ENCODE assay signal across 33 cellular contexts in genomic region chr6:119598883-119599282, GRCh38.
"Had no signal": no experiment of that assay in that cellular context is flagged by ENCODE, and none has a peak within 500 bp of the region (broad histone marks: within the 10 kb centered on the region; RNA-seq: fewer than 3 reads in every experiment).

No MANE protein-coding gene starts in this region.

- H3K36me3 ChIP-seq: adrenal gland, breast epithelium, cardiac muscle cell, colonic mucosa, esophagus squamous epithelium, gastroesophageal sphincter, heart right ventricle had no signal

- H3K4me3 Mint-ChIP-seq: activated CD4-positive, alpha-beta memory T cell treated with anti-CD3 and anti-CD28 coated beads for 36 hours; activated CD4-positive, alpha-beta T cell treated with anti-CD3 and anti-CD28 coated beads for 36 hours; activated CD4-positive, alpha-beta T cell treated with anti-CD3 and anti-CD28 coated beads, Interleukin-2, amount 10 ng/mL, durations not matched to agents 24 days and 14 days; activated CD8-positive, alpha-beta memory T cell treated with anti-CD3 and anti-CD28 coated beads, Interleukin-2, amount 10 ng/mL, durations not matched to agents 7 days and 5 days; activated CD8-positive, alpha-beta T cell treated with anti-CD3 and anti-CD28 coated beads, Interleukin-2, amount 10 ng/mL, durations not matched to agents 7 days and 5 days; activated naive CD4-positive, alpha-beta T cell treated with anti-CD3 and anti-CD28 coated beads for 36 hours; activated naive CD4-positive, alpha-beta T cell treated with anti-CD3 and anti-CD28 coated beads, Interleukin-2, amount 50 U/mL, for 24 hours; activated naive CD8-positive, alpha-beta T cell treated with anti-CD3 and anti-CD28 coated beads for 36 hours; activated naive CD8-positive, alpha-beta T cell treated with anti-CD3 and anti-CD28 coated beads, Interleukin-2, amount 50 U/mL, for 24 hours; activated T-helper 1 cell treated with anti-CD3 and anti-CD28 coated beads, Interleukin-12 subunit alpha, Interleukin-12 subunit beta, Interleukin-2, Interleukin-4 antibody, amounts not matched to agents 30 ng/mL and 10 ng/mL and 1 ng/mL, durations not matched to agents 14 hours and 24 hours and 36 hours; brain had no signal

- H3K4me1 ChIP-seq: adrenal gland, breast epithelium, colonic mucosa, esophagus squamous epithelium, gastroesophageal sphincter, heart right ventricle had no signal

- ATAC-seq: activated CD4-positive, alpha-beta T cell treated with anti-CD3 and anti-CD28 coated beads for 36 hours; activated CD8-positive, alpha-beta memory T cell treated with anti-CD3 and anti-CD28 coated beads, Interleukin-2, amount 10 ng/mL, durations not matched to agents 7 days and 5 days; activated CD8-positive, alpha-beta T cell treated with anti-CD3 and anti-CD28 coated beads, Interleukin-2, amount 10 ng/mL, durations not matched to agents 7 days and 5 days; activated naive CD8-positive, alpha-beta T cell treated with anti-CD3 and anti-CD28 coated beads, Interleukin-2, amount 50 U/mL, for 24 hours; gastroesophageal sphincter; heart right ventricle had no signal

- H3K4me3 ChIP-seq: adrenal gland, breast epithelium, cardiac muscle cell, colonic mucosa, esophagus squamous epithelium, gastroesophageal sphincter, heart right ventricle had no signal

- H3K27ac Mint-ChIP-seq: activated CD4-positive, alpha-beta memory T cell treated with anti-CD3 and anti-CD28 coated beads for 36 hours; activated CD4-positive, alpha-beta T cell treated with anti-CD3 and anti-CD28 coated beads for 36 hours; activated CD4-positive, alpha-beta T cell treated with anti-CD3 and anti-CD28 coated beads, Interleukin-2, amount 10 ng/mL, durations not matched to agents 24 days and 14 days; activated CD8-positive, alpha-beta memory T cell treated with anti-CD3 and anti-CD28 coated beads, Interleukin-2, amount 10 ng/mL, durations not matched to agents 7 days and 5 days; activated CD8-positive, alpha-beta T cell treated with anti-CD3 and anti-CD28 coated beads, Interleukin-2, amount 10 ng/mL, durations not matched to agents 7 days and 5 days; activated naive CD4-positive, alpha-beta T cell treated with anti-CD3 and anti-CD28 coated beads for 36 hours; activated naive CD4-positive, alpha-beta T cell treated with anti-CD3 and anti-CD28 coated beads, Interleukin-2, amount 50 U/mL, for 24 hours; activated naive CD8-positive, alpha-beta T cell treated with anti-CD3 and anti-CD28 coated beads for 36 hours; activated naive CD8-positive, alpha-beta T cell treated with anti-CD3 and anti-CD28 coated beads, Interleukin-2, amount 50 U/mL, for 24 hours; activated T-helper 1 cell treated with anti-CD3 and anti-CD28 coated beads, Interleukin-12 subunit alpha, Interleukin-12 subunit beta, Interleukin-2, Interleukin-4 antibody, amounts not matched to agents 30 ng/mL and 10 ng/mL and 1 ng/mL, durations not matched to agents 14 hours and 24 hours and 36 hours; activated T-helper 2 cell treated with anti-CD3 and anti-CD28 coated beads, Interferon-gamma antibody, Interleukin-2, Interleukin-4, amounts not matched to agents 10 μg/mL and 5 μg/mL and 100 μg/mL, durations not matched to agents 14 hours and 24 hours and 36 hours; brain had no signal

- H3K36me3 Mint-ChIP-seq: activated CD4-positive, alpha-beta memory T cell treated with anti-CD3 and anti-CD28 coated beads for 36 hours; activated CD8-positive, alpha-beta memory T cell treated with anti-CD3 and anti-CD28 coated beads, Interleukin-2, amount 10 ng/mL, durations not matched to agents 7 days and 5 days; activated naive CD4-positive, alpha-beta T cell treated with anti-CD3 and anti-CD28 coated beads, Interleukin-2, amount 50 U/mL, for 24 hours; activated naive CD8-positive, alpha-beta T cell treated with anti-CD3 and anti-CD28 coated beads for 36 hours; brain had no signal

- H3K9me3 ChIP-seq: adrenal gland, breast epithelium, colonic mucosa, esophagus squamous epithelium, gastroesophageal sphincter had no signal

- H3K9me3 Mint-ChIP-seq: activated CD4-positive, alpha-beta memory T cell treated with anti-CD3 and anti-CD28 coated beads for 36 hours; activated naive CD4-positive, alpha-beta T cell treated with anti-CD3 and anti-CD28 coated beads for 36 hours; activated naive CD4-positive, alpha-beta T cell treated with anti-CD3 and anti-CD28 coated beads, Interleukin-2, amount 50 U/mL, for 24 hours; activated naive CD8-positive, alpha-beta T cell treated with anti-CD3 and anti-CD28 coated beads for 36 hours; activated naive CD8-positive, alpha-beta T cell treated with anti-CD3 and anti-CD28 coated beads, Interleukin-2, amount 50 U/mL, for 24 hours; activated T-helper 1 cell treated with anti-CD3 and anti-CD28 coated beads, Interleukin-12 subunit alpha, Interleukin-12 subunit beta, Interleukin-2, Interleukin-4 antibody, amounts not matched to agents 30 ng/mL and 10 ng/mL and 1 ng/mL, durations not matched to agents 14 hours and 24 hours and 36 hours; activated T-helper 2 cell treated with anti-CD3 and anti-CD28 coated beads, Interferon-gamma antibody, Interleukin-2, Interleukin-4, amounts not matched to agents 10 μg/mL and 5 μg/mL and 100 μg/mL, durations not matched to agents 14 hours and 24 hours and 36 hours had no signal

- H3K27me3 ChIP-seq: adrenal gland, breast epithelium, cardiac muscle cell, colonic mucosa, esophagus squamous epithelium, gastroesophageal sphincter, heart right ventricle had no signal

- H3K27ac ChIP-seq: adrenal gland, breast epithelium, cardiac muscle cell, colonic mucosa, epithelial cell of prostate, esophagus squamous epithelium, gastroesophageal sphincter, heart right ventricle had no signal

- DNase-seq: activated CD4-positive, alpha-beta memory T cell treated with anti-CD3 and anti-CD28 coated beads for 36 hours; activated CD4-positive, alpha-beta T cell treated with anti-CD3 and anti-CD28 coated beads for 36 hours; activated CD4-positive, alpha-beta T cell treated with anti-CD3 and anti-CD28 coated beads, Interleukin-2, amount 10 ng/mL, durations not matched to agents 24 days and 14 days; activated CD4-positive, CD25-positive, alpha-beta regulatory T cell; activated CD4-positive, CD25-positive, alpha-beta regulatory T cell treated with anti-CD3 and anti-CD28 coated beads, Interleukin-2, amount 50 U/mL, for 72 hours; activated CD8-positive, alpha-beta memory T cell treated with anti-CD3 and anti-CD28 coated beads, Interleukin-2, amount 10 ng/mL, durations not matched to agents 7 days and 5 days; activated CD8-positive, alpha-beta memory T cell treated with anti-CD3 and anti-CD28 coated beads, Interleukin-2, amount 50 U/mL, for 4 hours; activated CD8-positive, alpha-beta T cell treated with anti-CD3 and anti-CD28 coated beads, Interleukin-2, amount 10 ng/mL, durations not matched to agents 7 days and 5 days; activated effector memory CD4-positive, alpha-beta T cell treated with anti-CD3 and anti-CD28 coated beads, Interleukin-2, amount 50 U/mL, for 16 hours; activated naive CD4-positive, alpha-beta T cell treated with anti-CD3 and anti-CD28 coated beads for 36 hours; activated naive CD8-positive, alpha-beta T cell treated with anti-CD3 and anti-CD28 coated beads for 36 hours; activated naive CD8-positive, alpha-beta T cell treated with anti-CD3 and anti-CD28 coated beads, Interleukin-2, amount 50 U/mL, for 24 hours; activated T-cell treated with anti-CD3 and anti-CD28 coated beads, Interleukin-2, amount 50 U/mL, for 1 hour; activated T-cell treated with anti-CD3 and anti-CD28 coated beads, Interleukin-2, amount 50 U/mL, for 48 hours; adrenal gland; amygdala; aorta; central memory CD4-positive, alpha-beta T cell; cerebellar nuclear complex; colonic mucosa; effector CD8-positive, alpha-beta T cell; esophagus squamous epithelium; foreskin melanocyte; heart right ventricle; T-helper 2 cell had no signal

- H3K27me3 Mint-ChIP-seq: activated CD4-positive, alpha-beta memory T cell treated with anti-CD3 and anti-CD28 coated beads for 36 hours; activated CD8-positive, alpha-beta memory T cell treated with anti-CD3 and anti-CD28 coated beads, Interleukin-2, amount 10 ng/mL, durations not matched to agents 7 days and 5 days; activated naive CD4-positive, alpha-beta T cell treated with anti-CD3 and anti-CD28 coated beads, Interleukin-2, amount 50 U/mL, for 24 hours; activated naive CD8-positive, alpha-beta T cell treated with anti-CD3 and anti-CD28 coated beads for 36 hours; activated naive CD8-positive, alpha-beta T cell treated with anti-CD3 and anti-CD28 coated beads, Interleukin-2, amount 50 U/mL, for 24 hours; brain had no signal

- H3K4me1 Mint-ChIP-seq: activated CD4-positive, alpha-beta T cell treated with anti-CD3 and anti-CD28 coated beads for 36 hours; activated CD4-positive, alpha-beta T cell treated with anti-CD3 and anti-CD28 coated beads, Interleukin-2, amount 10 ng/mL, durations not matched to agents 24 days and 14 days; activated CD8-positive, alpha-beta memory T cell treated with anti-CD3 and anti-CD28 coated beads, Interleukin-2, amount 10 ng/mL, durations not matched to agents 7 days and 5 days; activated naive CD4-positive, alpha-beta T cell treated with anti-CD3 and anti-CD28 coated beads, Interleukin-2, amount 50 U/mL, for 24 hours; activated naive CD8-positive, alpha-beta T cell treated with anti-CD3 and anti-CD28 coated beads for 36 hours; activated naive CD8-positive, alpha-beta T cell treated with anti-CD3 and anti-CD28 coated beads, Interleukin-2, amount 50 U/mL, for 24 hours; brain had no signal
